ENCODE assay signal across 26 cellular contexts in genomic region chr6:125480146-125480545, GRCh38.
"Had no signal": no experiment of that assay in that cellular context is flagged by ENCODE, and none has a peak within 500 bp of the region (broad histone marks: within the 10 kb centered on the region; RNA-seq: fewer than 3 reads in every experiment).

No MANE protein-coding gene starts in this region.

- DNase-seq: hypothalamus; immature natural killer cell; kidney; left ventricle myocardium inferior; mesendoderm; naive B cell; natural killer cell; nephron progenitor cell; occipital lobe; pancreas; posterior cingulate gyrus; retina; stimulated activated CD4-positive, alpha-beta T cell treated with anti-CD3 and anti-CD28 coated beads, Interleukin-1b, Interleukin-23, amount 100 ng/mL, for 48 hours; stimulated activated CD4-positive, alpha-beta T cell treated with anti-CD3 and anti-CD28 coated beads, Interleukin-2, amount 100 ng/mL, for 48 hours; stimulated activated CD4-positive, alpha-beta T cell treated with anti-CD3 and anti-CD28 coated beads, Interleukin-4, amount 100 ng/mL, for 4 hours; stimulated activated CD8-positive, alpha-beta memory T cell treated with anti-CD3 and anti-CD28 coated beads, Interleukin-4, amount 100 ng/mL, for 48 hours; stimulated activated naive CD4-positive, alpha-beta T cell treated with Interleukin-2 at 50 U/mL for 16 hours; stomach; testis; thyroid gland; uterus had no signal

- H3K27ac ChIP-seq: left ventricle myocardium inferior, neural progenitor cell, neutrophil, pancreas, prostate gland, stomach, testis, thyroid gland, uterus had no signal

- H3K4me1 ChIP-seq: neural progenitor cell, pancreas, prostate gland, stomach, testis, thyroid gland, uterus had no signal

- H3K9me3 ChIP-seq: left ventricle myocardium inferior, neutrophil, pancreas, prostate gland, stomach, testis, thyroid gland, uterus had no signal

- H3K4me3 ChIP-seq: left ventricle myocardium inferior, lung, neural progenitor cell, pancreas, prostate gland, skin epidermis, stomach, testis, thyroid gland, uterus had no signal

- H2AFZ ChIP-seq: neural progenitor cell had no signal

- H3K4me2 ChIP-seq: neural progenitor cell had no signal

- H3K9ac ChIP-seq: neural progenitor cell had no signal

- H3K27me3 ChIP-seq: neural progenitor cell, neutrophil, stomach, testis, thyroid gland, uterus had no signal

- H3K36me3 ChIP-seq: left ventricle myocardium inferior, neural progenitor cell, neutrophil, pancreas, prostate gland, stomach, thyroid gland, uterus had no signal
